Comparison of ENCODE assay signal across 16 cellular contexts in genomic region chr3:135456182-135456790, GRCh38.
DNase-seq lines count a peak whose midpoint lies in the region; ATAC-seq and TF ChIP-seq lines count a peak whose summit lies in the region.
"Had no signal": no experiment of that assay in that cellular context is flagged by ENCODE, and none has a peak within 500 bp of the region (broad histone marks: within the 10 kb centered on the region; RNA-seq: fewer than 3 reads in every experiment).

No MANE protein-coding gene starts in this region.

- H2AFZ ChIP-seq in neural progenitor cell (replicated peaks): peak overlapping the region; percentile 97

- H3K27ac ChIP-seq in neural progenitor cell (no peak overlapping the region), breast epithelium (no peak overlapping the region)
- H3K27ac ChIP-seq: C4-2B, KMS-11 had no signal

- H3K36me3 Mint-ChIP-seq in brain (no peaks in the 10 kb centered on the region), neural progenitor cell (no peaks in the 10 kb centered on the region)
- H3K36me3 Mint-ChIP-seq: natural killer cell treated with Interleukin-12 subunit alpha and Interleukin-12 subunit beta and Interleukin-15 and Interleukin-18, amount 100 ng/mL, for 72 hours had no signal

- no peaks in the 10 kb centered on the region for H4K20me1 ChIP-seq in neural progenitor cell (ENCODE audit: low read depth)

- peak overlapping the region in 4 of 5 experiments; percentile 31 to 72 (median 60) for H3K4me3 Mint-ChIP-seq in brain
- peak overlapping the region; percentile 61 for H3K4me3 Mint-ChIP-seq in neural progenitor cell
- H3K4me3 Mint-ChIP-seq: activated CD4-positive, alpha-beta T cell treated with anti-CD3 and anti-CD28 coated beads for 36 hours; natural killer cell treated with Interleukin-12 subunit alpha and Interleukin-12 subunit beta and Interleukin-15 and Interleukin-18, amount 100 ng/mL, for 72 hours; T-helper 1 cell treated with Interleukin-12 subunit alpha and Interleukin-12 subunit beta and Interleukin-4 antibody, amounts not matched to agents 30 μg/mL and 1 μg/mL, for 36 hours had no signal

- H3K36me3 ChIP-seq in neural progenitor cell (no peaks in the 10 kb centered on the region), breast epithelium (no peaks in the 10 kb centered on the region)

- H3K9me3 ChIP-seq in neural progenitor cell (ENCODE audit: low read depth) (no peaks in the 10 kb centered on the region), breast epithelium (no peaks in the 10 kb centered on the region)

- H3K4me1 ChIP-seq in neural progenitor cell (peaks cover 11% of the 10 kb centered on the region), breast epithelium (peaks cover 0 to 3% of the 10 kb centered on the region in 2 donors)

- H3K27me3 Mint-ChIP-seq in brain: peaks cover 7% of the 10 kb centered on the region
- peaks cover 8% of the 10 kb centered on the region for H3K27me3 Mint-ChIP-seq in neural progenitor cell (ENCODE audit: insufficient read depth, low read depth)
- H3K27me3 Mint-ChIP-seq: natural killer cell treated with Interleukin-12 subunit alpha and Interleukin-12 subunit beta and Interleukin-15 and Interleukin-18, amount 100 ng/mL, for 72 hours had no signal

- H3K27ac Mint-ChIP-seq in brain (peak overlapping the region in 4 of 5 experiments; percentile 16 to 89 (median 77)), neural progenitor cell (peak overlapping the region; percentile 91)
- H3K27ac Mint-ChIP-seq: activated CD4-positive, alpha-beta T cell treated with anti-CD3 and anti-CD28 coated beads for 36 hours; natural killer cell treated with Interleukin-12 subunit alpha and Interleukin-12 subunit beta and Interleukin-15 and Interleukin-18, amount 100 ng/mL, for 72 hours; T-helper 1 cell treated with Interleukin-12 subunit alpha and Interleukin-12 subunit beta and Interleukin-4 antibody, amounts not matched to agents 30 μg/mL and 1 μg/mL, for 36 hours had no signal

- no peak for ATAC-seq in HG03135 (IDR thresholded peaks at IDR 0.05; ENCODE audit: unreplicated experiment)
- ATAC-seq: activated CD4-positive, alpha-beta T cell treated with anti-CD3 and anti-CD28 coated beads for 36 hours; esophagus mucosa; natural killer cell treated with Interleukin-12 subunit alpha and Interleukin-12 subunit beta and Interleukin-15 and Interleukin-18, amount 100 ng/mL, for 72 hours had no signal

- intact Hi-C loops in breast epithelium (cut with DNase I; ENCODE audit: low total_unique reads): no loop called here

- no peaks in the 10 kb centered on the region for H3F3A ChIP-seq in neural progenitor cell (ENCODE audit: low read depth)

- peaks cover 38% of the 10 kb centered on the region for H3K4me1 Mint-ChIP-seq in brain
- peaks cover 17% of the 10 kb centered on the region for H3K4me1 Mint-ChIP-seq in neural progenitor cell
- H3K4me1 Mint-ChIP-seq: activated CD4-positive, alpha-beta T cell treated with anti-CD3 and anti-CD28 coated beads for 36 hours had no signal

- TF ChIP-seq CTCF in brain (conservative IDR thresholded peaks at IDR 0.05) (peak in 1 of 2 experiments; percentile 64), neural progenitor cell (IDR thresholded peaks at IDR 0.05) (peak; percentile 63), breast epithelium (IDR thresholded peaks at IDR 0.05) (no peak)

- H3K4me3 ChIP-seq in neural progenitor cell (peak overlapping the region; percentile 23), breast epithelium (no peak overlapping the region)

- CTCF ChIA-PET in HEK293T (lab: Yijun Ruan, JAX): interaction anchor here (0.7 kb wide), 1 partner anchor 662 kb away, joined by 3 read pairs; no protein-coding TSS in a partner anchor

- H3K27me3 ChIP-seq in neural progenitor cell (no peaks in the 10 kb centered on the region), breast epithelium (no peaks in the 10 kb centered on the region)

- H3K9me3 Mint-ChIP-seq in brain: peaks cover 0 to 8% (median 2%) of the 10 kb centered on the region in 5 experiments
- H3K9me3 Mint-ChIP-seq in neural progenitor cell: peaks cover 3% of the 10 kb centered on the region
- H3K9me3 Mint-ChIP-seq: T-helper 1 cell treated with Interleukin-12 subunit alpha and Interleukin-12 subunit beta and Interleukin-4 antibody, amounts not matched to agents 30 μg/mL and 1 μg/mL, for 36 hours had no signal

- no peak overlapping the region for H3K9ac ChIP-seq in neural progenitor cell
- H3K9ac ChIP-seq: KMS-11 had no signal

- POLR2A ChIA-PET in HEK293T (lab: Yijun Ruan, JAX): interaction anchor here (0.6 kb wide), 1 partner anchor 607 kb away, joined by 3 read pairs; no protein-coding TSS in a partner anchor

- H3K79me2 ChIP-seq in neural progenitor cell (ENCODE audit: low read depth): no peaks in the 10 kb centered on the region

- peak overlapping the region; percentile 77 for H3K4me2 ChIP-seq in neural progenitor cell
- H3K4me2 ChIP-seq: KMS-11 had no signal

- DNase-seq in HEK293T (ENCODE audit: extremely low spot score): peak; percentile 57
- peak; percentile 48 for DNase-seq in NCI-H2107 treated with DMSO at 0.1 percent for 48 hours (lab: John Stamatoyannopoulos, UW; ENCODE audit: unreplicated experiment)
- DNase-seq in neural progenitor cell (ENCODE audit: low spot score): peak; percentile 83
- no peak for DNase-seq in activated CD4-positive, alpha-beta T cell treated with anti-CD3 and anti-CD28 coated beads for 4 hours
- DNase-seq in breast epithelium (ENCODE audit: low spot score in 2 of 2): no peak
- DNase-seq in HT-29 (ENCODE audit: low spot score): no peak
- DNase-seq: activated CD4-positive, alpha-beta T cell treated with anti-CD3 and anti-CD28 coated beads for 36 hours; NCI-H2029 treated with DMSO at 0.1 percent for 48 hours; small intestine had no signal

- TF ChIP-seq POLR2A in breast epithelium (IDR thresholded peaks at IDR 0.05): no peak

TF ChIP-seq in HEK293T, 16 proteins besides CTCF, POLR2A, EP300 and RAD21:
- TF ChIP-seq ELF4 (IDR thresholded peaks at IDR 0.05) (no peak), PKNOX1 (IDR thresholded peaks at IDR 0.05) (peak; percentile 61)

Comparison
In these comparisons a context has a peak if more than half of its experiments do, and no peak if none do; other contexts are left out.
1. DNase-seq: peak in HEK293T (single experiment), NCI-H2107 treated with DMSO at 0.1 percent for 48 hours (single experiment) and neural progenitor cell (single experiment); none in activated CD4-positive, alpha-beta T cell treated with anti-CD3 and anti-CD28 coated beads for 4 hours (0 of 2), breast epithelium (0 of 2) and HT-29 (single experiment).